In the genomic region with DNA sequence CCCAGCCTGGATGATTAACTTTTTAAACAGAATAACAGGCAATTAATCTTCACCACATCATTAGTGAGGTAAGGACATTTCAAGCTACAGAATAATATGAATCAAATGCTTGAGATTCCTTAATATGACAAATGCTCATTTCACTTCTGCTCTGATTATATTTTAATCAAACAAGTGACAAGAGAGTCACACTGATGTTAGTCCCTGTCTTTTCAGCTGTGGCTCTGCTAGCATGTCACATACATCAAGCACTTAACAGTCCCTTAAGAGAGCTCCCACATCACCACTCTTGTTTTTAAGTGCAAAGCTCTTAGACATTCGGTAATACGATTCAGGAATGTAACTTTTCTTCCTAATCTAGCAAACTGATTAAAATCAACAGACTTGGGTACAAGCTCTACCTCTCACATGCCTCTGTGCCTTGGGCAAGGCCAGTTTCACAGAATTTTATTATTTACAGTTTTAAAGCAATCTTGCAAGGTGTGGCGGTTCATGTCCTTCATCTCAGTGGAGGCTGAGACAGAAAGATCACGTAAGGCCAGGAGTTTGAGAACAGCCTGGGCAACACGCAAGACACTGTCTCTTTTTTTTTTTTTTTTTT, we compare ENCODE assay signal across 1 cellular context.
TF ChIP-seq lines count a peak whose summit lies in the region.

No MANE protein-coding gene starts in this region.

TF ChIP-seq in HEK293T, 16 proteins besides CTCF, POLR2A, EP300 and RAD21 (continued from another document):
- TF ChIP-seq BHLHE40 (IDR thresholded peaks at IDR 0.05; ENCODE audit: borderline replicate concordance) (no peak), SP1 (IDR thresholded peaks at IDR 0.05) (no peak), ZNF384 (IDR thresholded peaks at IDR 0.05) (no peak), CTBP1 (IDR thresholded peaks at IDR 0.05; ENCODE audit: borderline replicate concordance) (no peak), FOXK2 (IDR thresholded peaks at IDR 0.05) (no peak), NFRKB (IDR thresholded peaks at IDR 0.05) (no peak), FOXM1 (IDR thresholded peaks at IDR 0.05; ENCODE audit: borderline replicate concordance) (no peak), L3MBTL2 (conservative IDR thresholded peaks at IDR 0.05) (no peak)
